ENCODE assay signal across 8 cellular contexts in genomic region chr6:5003604-5004372, GRCh38. TPM values are rescaled to one million over a fixed set of nuclear protein-coding genes. Genes with fewer than 3 reads are reported as not detected.
DNase-seq lines count a peak whose midpoint lies in the region; ATAC-seq lines count a peak whose summit lies in the region.

Gene RPP40 (minus strand): TSS chr6:5004037. CDS start chr6:5004002, 35 bp downstream.

- no peaks in the 10 kb centered on the region for H3K9me3 Mint-ChIP-seq in activated CD4-positive, alpha-beta T cell treated with anti-CD3 and anti-CD28 coated beads, Interleukin-2, amount 10 ng/mL, durations not matched to agents 7 days and 5 days

- H3K9ac ChIP-seq in BLaER1 treated with 17β-estradiol and CSF1 and Interleukin-3, amounts not matched to agents 10 nM and 100 nM = peak within 1 kb of the TSS; percentile 82 to 92 (median 86)

- peak within 1 kb of the TSS; percentile 55 to 76 (median 66) for H3K4me3 ChIP-seq in BLaER1 treated with 17β-estradiol and CSF1 and Interleukin-3, amounts not matched to agents 10 nM and 100 nM

- H3K27me3 ChIP-seq in BLaER1 treated with 17β-estradiol and CSF1 and Interleukin-3, amounts not matched to agents 10 nM and 100 nM = no peaks in the 10 kb centered on the region

- DNase-seq in GM19240 (ENCODE audit: insufficient read length, low spot score) = peak; percentile 80
- peak; percentile 83 for DNase-seq in NCI-H524 treated with DMSO at 0.1 percent for 48 hours (lab: John Stamatoyannopoulos, UW)
- DNase-seq in activated CD4-positive, alpha-beta T cell treated with anti-CD3 and anti-CD28 coated beads, Interleukin-2, amount 10 ng/mL, durations not matched to agents 7 days and 5 days = peak; percentile 99
- peak; percentile 96 for DNase-seq in dedifferentiated amniotic fluid mesenchymal stem cell (ENCODE audit: extremely low spot score)
- peak; percentile 96 for DNase-seq in left lobe of liver (ENCODE audit: low spot score)
- DNase-seq in stimulated activated CD4-positive, alpha-beta T cell treated with anti-CD3 and anti-CD28 coated beads, Interleukin-2, amount 100 ng/mL, for 4 hours (ENCODE audit: low read depth) = peak; percentile 99

- H3K4me2 ChIP-seq in BLaER1 treated with 17β-estradiol and CSF1 and Interleukin-3, amounts not matched to agents 10 nM and 100 nM = peak within 1 kb of the TSS; percentile 69 to 97 (median 89)

- peak within 1 kb of the TSS; percentile 77 to 94 (median 90) for H3K27ac ChIP-seq in BLaER1 treated with 17β-estradiol and CSF1 and Interleukin-3, amounts not matched to agents 10 nM and 100 nM

- CTCF ChIA-PET in activated CD4-positive, alpha-beta T cell treated with anti-CD3 and anti-CD28 coated beads, Interleukin-2, amount 10 ng/mL, durations not matched to agents 7 days and 5 days (lab: Charles Lee) = interaction anchor here (0.6 to 2.0 kb wide), 14 partner anchors 9 to 401 kb away, joined by 3 to 10 read pairs (median 4); no protein-coding TSS in a partner anchor

- H3K4me1 Mint-ChIP-seq in activated CD4-positive, alpha-beta T cell treated with anti-CD3 and anti-CD28 coated beads, Interleukin-2, amount 10 ng/mL, durations not matched to agents 7 days and 5 days = peaks cover 21% of the 10 kb centered on the region

- peak within 1 kb of the TSS; percentile 88 for H3K4me3 Mint-ChIP-seq in activated CD4-positive, alpha-beta T cell treated with anti-CD3 and anti-CD28 coated beads, Interleukin-2, amount 10 ng/mL, durations not matched to agents 7 days and 5 days

- H3K27ac Mint-ChIP-seq in activated CD4-positive, alpha-beta T cell treated with anti-CD3 and anti-CD28 coated beads, Interleukin-2, amount 10 ng/mL, durations not matched to agents 7 days and 5 days = peak within 1 kb of the TSS; percentile 96

- H3K36me3 ChIP-seq in BLaER1 treated with 17β-estradiol and CSF1 and Interleukin-3, amounts not matched to agents 10 nM and 100 nM = peaks cover 0 to 38% (median 33%) of the 10 kb centered on the region in 11 experiments; a peak in 21 of 22 replicates

- ATAC-seq in HG03460 (IDR thresholded peaks at IDR 0.05; ENCODE audit: unreplicated experiment) (peak; percentile 96), left lobe of liver (peak; percentile 97)

- H3K4me1 ChIP-seq in BLaER1 treated with 17β-estradiol and CSF1 and Interleukin-3, amounts not matched to agents 10 nM and 100 nM = peaks cover 7 to 19% (median 16%) of the 10 kb centered on the region in 10 experiments; a peak in 19 of 20 replicates

- no peaks in the 10 kb centered on the region for H3K9me3 ChIP-seq in BLaER1 treated with 17β-estradiol and CSF1 and Interleukin-3, amounts not matched to agents 10 nM and 100 nM (replicated peaks in 1 of 11)

- POLR2A ChIA-PET in activated CD4-positive, alpha-beta T cell treated with anti-CD3 and anti-CD28 coated beads, Interleukin-2, amount 10 ng/mL, durations not matched to agents 7 days and 5 days (lab: Charles Lee) = interaction anchor here (0.5 kb wide), 1 partner anchor 296 kb away, joined by 5 read pairs; no protein-coding TSS in a partner anchor

- peaks cover 0 to 9% (median 0%) of the 10 kb centered on the region in 11 experiments; a peak in 2 of 22 replicates for H4K20me1 ChIP-seq in BLaER1 treated with 17β-estradiol and CSF1 and Interleukin-3, amounts not matched to agents 10 nM and 100 nM

- peaks cover 11% of the 10 kb centered on the region for H3K36me3 Mint-ChIP-seq in activated CD4-positive, alpha-beta T cell treated with anti-CD3 and anti-CD28 coated beads, Interleukin-2, amount 10 ng/mL, durations not matched to agents 7 days and 5 days (ENCODE audit: low read depth)

- no peaks in the 10 kb centered on the region for H3K27me3 Mint-ChIP-seq in activated CD4-positive, alpha-beta T cell treated with anti-CD3 and anti-CD28 coated beads, Interleukin-2, amount 10 ng/mL, durations not matched to agents 7 days and 5 days

RNA-seq across cellular contexts. Expression of gene RPP40, which starts in this region (rescaled TPM):
- 1 to 10 TPM; 5.8 to 6.2 TPM for total RNA-seq in activated CD4-positive, alpha-beta T cell treated with anti-CD3 and anti-CD28 coated beads, Interleukin-2, amount 10 ng/mL, durations not matched to agents 7 days and 5 days
- total RNA-seq in left lobe of liver = 3.5 TPM

Comparison
In these comparisons a context has a peak if more than half of its experiments do, and no peak if none do; other contexts are left out.
1. Peak in every context shown above with its lines: DNase-seq, ATAC-seq, H3K4me3 ChIP-seq and H3K27ac ChIP-seq.